20 cellular contexts compared by ENCODE assay signal in the genomic region with DNA sequence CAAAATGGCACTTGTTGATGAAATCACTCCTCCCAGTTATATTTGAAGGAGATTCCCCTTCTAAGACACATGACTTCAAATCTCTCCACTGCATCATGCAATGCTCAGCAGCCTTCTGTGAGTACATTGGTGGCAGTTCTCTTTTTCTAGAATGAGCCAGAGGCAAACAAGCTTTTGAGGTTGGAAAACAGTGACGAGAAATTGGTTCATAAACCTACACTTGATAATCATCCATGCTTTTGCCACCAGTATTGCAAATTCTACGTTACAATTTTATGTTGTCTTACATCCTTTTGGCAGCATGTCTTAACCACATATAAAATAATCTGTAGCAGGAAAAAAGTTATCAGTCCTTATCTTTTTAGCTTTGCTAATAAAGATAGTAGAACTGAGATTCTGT.
DNase-seq lines count a peak whose midpoint lies in the region; ATAC-seq, FAIRE-seq and TF ChIP-seq lines count a peak whose summit lies in the region.
"Had no signal": no experiment of that assay in that cellular context is flagged by ENCODE, and none has a peak within 500 bp of the region (broad histone marks: within the 10 kb centered on the region; RNA-seq: fewer than 3 reads in every experiment).

No MANE protein-coding gene starts in this region.

- TF ChIP-seq CTCF in esophagus muscularis mucosa (IDR thresholded peaks at IDR 0.05): no peak

- H3K9me3 ChIP-seq in esophagus muscularis mucosa (no peaks in the 10 kb centered on the region), skeletal muscle tissue (ENCODE audit: control insufficient read depth in 3 of 3, low read length in 3 of 3) (no peaks in the 10 kb centered on the region)

- TF ChIP-seq POLR2A in esophagus muscularis mucosa (IDR thresholded peaks at IDR 0.05; ENCODE audit: low read depth) (no peak), H54 (IDR thresholded peaks at IDR 0.05; ENCODE audit: low read depth, low read length) (no peak)

- H3K27ac ChIP-seq in esophagus muscularis mucosa (replicated peaks in 1 of 4) (peak overlapping the region; percentile 30 to 61 (median 48)), skeletal muscle tissue (ENCODE audit: low read depth, low read length) (peak overlapping the region; percentile 27)
- H3K27ac ChIP-seq: KMS-11, RWPE1 had no signal

- intact Hi-C loops in esophagus muscularis mucosa (cut with DNase I): no loop called here

- no peak for FAIRE-seq in H54 (lab: Jason Lieb, UNC)
- FAIRE-seq: urothelium cell line had no signal

- H3K4me3 ChIP-seq in esophagus muscularis mucosa (no peak overlapping the region), skeletal muscle tissue (ENCODE audit: low read length in 3 of 3) (no peak overlapping the region)

- H3K36me3 ChIP-seq in esophagus muscularis mucosa: no peaks in the 10 kb centered on the region
- no peaks in the 10 kb centered on the region for H3K36me3 ChIP-seq in skeletal muscle tissue (ENCODE audit: control insufficient read depth in 3 of 3, insufficient read depth in 3 of 3, low read length in 3 of 3)

- no peak for TF ChIP-seq EP300 in esophagus muscularis mucosa (IDR thresholded peaks at IDR 0.05)

- WGBS in esophagus muscularis mucosa: 87% methylated on average over 2 of the region's 2 CpGs

- DNase-seq in NCI-H226: peak; percentile 9
- DNase-seq in esophagus muscularis mucosa (ENCODE audit: extremely low spot score): no peak
- DNase-seq in medulla oblongata (ENCODE audit: extremely low spot score): peak; percentile 73
- DNase-seq in activated CD4-positive, alpha-beta T cell treated with anti-CD3 and anti-CD28 coated beads, Interleukin-2, amount 50 U/mL, for 1 hour: no peak
- no peak for DNase-seq in RPMI8226
- DNase-seq in H54 (ENCODE audit: insufficient read length, low spot score): no peak
- DNase-seq: activated CD4-positive, alpha-beta T cell treated with anti-CD3 and anti-CD28 coated beads for 1 hour; activated gamma-delta T cell; CD8-positive, alpha-beta T cell; dermis blood vessel endothelial cell; erythroblast; hippocampal formation; NCI-H1436 treated with DMSO at 0.1 percent for 48 hours; posterior cingulate gyrus; stimulated activated naive CD4-positive, alpha-beta T cell treated with Interleukin-2 at 50 U/mL for 16 hours had no signal

- H3K27me3 ChIP-seq in esophagus muscularis mucosa: no peaks in the 10 kb centered on the region
- no peaks in the 10 kb centered on the region for H3K27me3 ChIP-seq in skeletal muscle tissue (ENCODE audit: control insufficient read depth in 3 of 3, insufficient read depth in 3 of 3, low read length in 3 of 3)

- no peak for ATAC-seq in GM21717 (IDR thresholded peaks at IDR 0.05; ENCODE audit: unreplicated experiment)
- ATAC-seq: CD8-positive, alpha-beta T cell had no signal

- peaks cover 7 to 19% (median 16%) of the 10 kb centered on the region in 4 donors for H3K4me1 ChIP-seq in esophagus muscularis mucosa
- peaks cover 2 to 5% (median 4%) of the 10 kb centered on the region in 3 donors for H3K4me1 ChIP-seq in skeletal muscle tissue (ENCODE audit: control insufficient read depth in 3 of 3, insufficient read depth in 3 of 3, low read length in 3 of 3)

- H3K9ac ChIP-seq in skeletal muscle tissue (ENCODE audit: low read depth in 1 of 3, low read length in 3 of 3): no peak overlapping the region
- H3K9ac ChIP-seq: KMS-11 had no signal

Comparison
In these comparisons a context has a peak if more than half of its experiments do, and no peak if none do; other contexts are left out.
1. DNase-seq: peak in NCI-H226 (single experiment) and medulla oblongata (single experiment); none in esophagus muscularis mucosa (single experiment), activated CD4-positive, alpha-beta T cell treated with anti-CD3 and anti-CD28 coated beads, Interleukin-2, amount 50 U/mL, for 1 hour (single experiment), RPMI8226 (single experiment) and H54 (single experiment).